Comparison of ENCODE assay signal across 8 cellular contexts in genomic region chr22:36541831-36542391, GRCh38. TPM values are rescaled to one million over a fixed set of nuclear protein-coding genes. Genes with fewer than 3 reads are reported as not detected.
A peak's percentile ranks its signal among the peaks of the same experiment; 100 is the strongest.
DNase-seq lines count a peak whose midpoint lies in the region; ATAC-seq and TF ChIP-seq lines count a peak whose summit lies in the region.

No MANE protein-coding gene starts in this region.

- TF ChIP-seq CTCF in sigmoid colon (IDR thresholded peaks at IDR 0.05), result no peak

- H3K36me3 ChIP-seq in sigmoid colon, result no peaks in the 10 kb centered on the region

- peak overlapping the region in 2 of 4 donors; percentile 9 to 18 for H3K27ac ChIP-seq in sigmoid colon

- no peak overlapping the region for H3K4me3 ChIP-seq in sigmoid colon

- no peaks in the 10 kb centered on the region for H3K4me1 ChIP-seq in sigmoid colon

- no peaks in the 10 kb centered on the region for H3K9me3 ChIP-seq in sigmoid colon

- intact Hi-C loops in sigmoid colon (cut with DNase I), result loop anchor here (10.0 kb wide), 1 partner anchor 433 kb away; no protein-coding TSS in a partner anchor

- peaks cover 0 to 8% (median 0%) of the 10 kb centered on the region in 3 donors for H3K27me3 ChIP-seq in sigmoid colon

- DNase-seq in HT-29 (ENCODE audit: low spot score), result peak; percentile 29
- peak; percentile 9 to 40 for DNase-seq in activated CD4-positive, alpha-beta T cell treated with anti-CD3 and anti-CD28 coated beads, Interleukin-2, amount 50 U/mL, for 24 hours (ENCODE audit: low read depth in 1 of 2, low spot score in 1 of 2)
- peak; percentile 60 for DNase-seq in fibroblast of peridontal ligament (ENCODE audit: extremely low read depth)
- peak in 2 of 3 experiments; percentile 17 to 55 for DNase-seq in stimulated activated CD4-positive, alpha-beta T cell treated with anti-CD3 and anti-CD28 coated beads, TNF-alpha, amount 100 ng/mL, for 24 hours (ENCODE audit: low read depth in 3 of 3)
- DNase-seq in D341Med (ENCODE audit: low spot score), result no peak
- no peak for DNase-seq in NCI-H524 (lab: John Stamatoyannopoulos, UW)
- no peak for DNase-seq in sigmoid colon

- TF ChIP-seq POLR2A in sigmoid colon (IDR thresholded peaks at IDR 0.05), result no peak

- no peak for ATAC-seq in HG02763 (IDR thresholded peaks at IDR 0.05; ENCODE audit: unreplicated experiment)

- TF ChIP-seq EP300 in sigmoid colon (IDR thresholded peaks at IDR 0.05), result no peak

- 44 to 47% methylated on average over 9 of the region's 9 CpGs for WGBS in sigmoid colon, 2 donors

RNA-seq across cellular contexts. Expression of gene EIF3D, which starts 12.9 kb away (rescaled TPM):
- 195 and 216 TPM in 2 replicates for total RNA-seq in HT-29 (2014; rRNA removed; shearing (Covaris generic))
- total RNA-seq in sigmoid colon, result 100 to 1,000 TPM; 260 to 376 (median 290) TPM
- 100 to 1,000 TPM; 130 to 221 (median 197) TPM for polyA plus RNA-seq in sigmoid colon

RNA-seq across cellular contexts. Expression of gene FOXRED2, which starts 35.1 kb away (rescaled TPM):
- 9.7 and 13.0 TPM in 2 replicates for total RNA-seq in HT-29 (2014; rRNA removed; shearing (Covaris generic))
- total RNA-seq in sigmoid colon, result 1 to 10 TPM; 4.2 to 4.8 (median 4.7) TPM
- polyA plus RNA-seq in sigmoid colon, result 1 to 10 TPM in 1 of 3 donors, under 1 TPM in 2; under 0.01 to 5.4 (median 0.69) TPM

Comparison
In these comparisons a context has a peak if more than half of its experiments do, and no peak if none do; other contexts are left out.
1. DNase-seq: peak in HT-29 (single experiment), activated CD4-positive, alpha-beta T cell treated with anti-CD3 and anti-CD28 coated beads, Interleukin-2, amount 50 U/mL, for 24 hours (2 of 2), fibroblast of peridontal ligament (single experiment) and stimulated activated CD4-positive, alpha-beta T cell treated with anti-CD3 and anti-CD28 coated beads, TNF-alpha, amount 100 ng/mL, for 24 hours (2 of 3); none in D341Med (single experiment), NCI-H524 (0 of 2) and sigmoid colon (single experiment).